9 cellular contexts compared by ENCODE assay signal in genomic region chr7:34277016-34277800, GRCh38.
DNase-seq lines count a peak whose midpoint lies in the region; ATAC-seq, FAIRE-seq and TF ChIP-seq lines count a peak whose summit lies in the region.
"Had no signal": no experiment of that assay in that cellular context is flagged by ENCODE, and none has a peak within 500 bp of the region (broad histone marks: within the 10 kb centered on the region; RNA-seq: fewer than 3 reads in every experiment).

No MANE protein-coding gene starts in this region.

- POLR2A ChIA-PET in activated naive CD8-positive, alpha-beta T cell treated with anti-CD3 and anti-CD28 coated beads, Interleukin-2, amount 10 ng/mL, durations not matched to agents 7 days and 5 days (lab: Charles Lee): no interaction called here
- POLR2A ChIA-PET in activated CD4-positive, alpha-beta memory T cell treated with anti-CD3 and anti-CD28 coated beads for 36 hours (lab: Charles Lee): no interaction called here

- TF ChIP-seq CTCF in D721Med (IDR thresholded peaks at IDR 0.05; ENCODE audit: insufficient read depth, missing control alignments): no peak

- H3K27me3 Mint-ChIP-seq in activated naive CD8-positive, alpha-beta T cell treated with anti-CD3 and anti-CD28 coated beads, Interleukin-2, amount 10 ng/mL, durations not matched to agents 7 days and 5 days: no peaks in the 10 kb centered on the region
- no peaks in the 10 kb centered on the region for H3K27me3 Mint-ChIP-seq in activated naive CD8-positive, alpha-beta T cell treated with anti-CD3 and anti-CD28 coated beads, Interleukin-2, amount 50 U/mL, for 24 hours
- no peaks in the 10 kb centered on the region for H3K27me3 Mint-ChIP-seq in T-helper 2 cell treated with Interferon-gamma antibody and Interleukin-4, amounts not matched to agents 5 μg/mL and 100 μg/mL, for 36 hours (ENCODE audit: low read depth)
- no peaks in the 10 kb centered on the region for H3K27me3 Mint-ChIP-seq in activated CD4-positive, alpha-beta memory T cell treated with anti-CD3 and anti-CD28 coated beads for 36 hours

- intact Hi-C loops in activated CD4-positive, alpha-beta memory T cell treated with anti-CD3 and anti-CD28 coated beads for 36 hours (cut with micrococcal nuclease): no loop called here

- ATAC-seq in activated naive CD8-positive, alpha-beta T cell treated with anti-CD3 and anti-CD28 coated beads, Interleukin-2, amount 10 ng/mL, durations not matched to agents 7 days and 5 days (ENCODE audit: low read depth): no peak
- no peak for ATAC-seq in activated naive CD8-positive, alpha-beta T cell treated with anti-CD3 and anti-CD28 coated beads, Interleukin-2, amount 50 U/mL, for 24 hours
- ATAC-seq in HG03432 (IDR thresholded peaks at IDR 0.05; ENCODE audit: unreplicated experiment) (peak; percentile 87), GM21367 (IDR thresholded peaks at IDR 0.05; ENCODE audit: unreplicated experiment) (no peak)

- CTCF ChIA-PET in activated CD4-positive, alpha-beta memory T cell treated with anti-CD3 and anti-CD28 coated beads for 36 hours (lab: Charles Lee): no interaction called here

- FAIRE-seq in D721Med (lab: Jason Lieb, UNC): no peak

- no peaks in the 10 kb centered on the region for H3K36me3 Mint-ChIP-seq in activated naive CD8-positive, alpha-beta T cell treated with anti-CD3 and anti-CD28 coated beads, Interleukin-2, amount 10 ng/mL, durations not matched to agents 7 days and 5 days
- H3K36me3 Mint-ChIP-seq in activated naive CD8-positive, alpha-beta T cell treated with anti-CD3 and anti-CD28 coated beads, Interleukin-2, amount 50 U/mL, for 24 hours (ENCODE audit: low read depth): no peaks in the 10 kb centered on the region
- no peaks in the 10 kb centered on the region for H3K36me3 Mint-ChIP-seq in T-helper 2 cell treated with Interferon-gamma antibody and Interleukin-4, amounts not matched to agents 5 μg/mL and 100 μg/mL, for 36 hours (ENCODE audit: low read depth)
- no peaks in the 10 kb centered on the region for H3K36me3 Mint-ChIP-seq in activated CD4-positive, alpha-beta memory T cell treated with anti-CD3 and anti-CD28 coated beads for 36 hours

- no peak overlapping the region for H3K4me3 Mint-ChIP-seq in activated naive CD8-positive, alpha-beta T cell treated with anti-CD3 and anti-CD28 coated beads, Interleukin-2, amount 10 ng/mL, durations not matched to agents 7 days and 5 days
- H3K4me3 Mint-ChIP-seq in activated naive CD8-positive, alpha-beta T cell treated with anti-CD3 and anti-CD28 coated beads, Interleukin-2, amount 50 U/mL, for 24 hours: no peak overlapping the region
- H3K4me3 Mint-ChIP-seq in T-helper 2 cell treated with Interferon-gamma antibody and Interleukin-4, amounts not matched to agents 5 μg/mL and 100 μg/mL, for 36 hours: no peak overlapping the region
- no peak overlapping the region for H3K4me3 Mint-ChIP-seq in activated CD4-positive, alpha-beta memory T cell treated with anti-CD3 and anti-CD28 coated beads for 36 hours

- H3K27ac Mint-ChIP-seq in activated naive CD8-positive, alpha-beta T cell treated with anti-CD3 and anti-CD28 coated beads, Interleukin-2, amount 10 ng/mL, durations not matched to agents 7 days and 5 days: peak overlapping the region; percentile 31
- no peak overlapping the region for H3K27ac Mint-ChIP-seq in activated naive CD8-positive, alpha-beta T cell treated with anti-CD3 and anti-CD28 coated beads, Interleukin-2, amount 50 U/mL, for 24 hours
- peak overlapping the region; percentile 66 for H3K27ac Mint-ChIP-seq in T-helper 2 cell treated with Interferon-gamma antibody and Interleukin-4, amounts not matched to agents 5 μg/mL and 100 μg/mL, for 36 hours
- no peak overlapping the region for H3K27ac Mint-ChIP-seq in activated CD4-positive, alpha-beta memory T cell treated with anti-CD3 and anti-CD28 coated beads for 36 hours

- no peaks in the 10 kb centered on the region for H3K9me3 Mint-ChIP-seq in activated naive CD8-positive, alpha-beta T cell treated with anti-CD3 and anti-CD28 coated beads, Interleukin-2, amount 10 ng/mL, durations not matched to agents 7 days and 5 days
- H3K9me3 Mint-ChIP-seq in activated naive CD8-positive, alpha-beta T cell treated with anti-CD3 and anti-CD28 coated beads, Interleukin-2, amount 50 U/mL, for 24 hours: no peaks in the 10 kb centered on the region
- H3K9me3 Mint-ChIP-seq in T-helper 2 cell treated with Interferon-gamma antibody and Interleukin-4, amounts not matched to agents 5 μg/mL and 100 μg/mL, for 36 hours: peaks cover 3% of the 10 kb centered on the region
- peaks cover 7% of the 10 kb centered on the region for H3K9me3 Mint-ChIP-seq in activated CD4-positive, alpha-beta memory T cell treated with anti-CD3 and anti-CD28 coated beads for 36 hours

- DNase-seq in activated naive CD8-positive, alpha-beta T cell treated with anti-CD3 and anti-CD28 coated beads, Interleukin-2, amount 10 ng/mL, durations not matched to agents 7 days and 5 days: no peak
- no peak for DNase-seq in activated naive CD8-positive, alpha-beta T cell treated with anti-CD3 and anti-CD28 coated beads, Interleukin-2, amount 50 U/mL, for 24 hours
- no peak for DNase-seq in T-helper 2 cell treated with Interferon-gamma antibody and Interleukin-4, amounts not matched to agents 5 μg/mL and 100 μg/mL, for 36 hours (ENCODE audit: low spot score)
- DNase-seq in activated CD4-positive, alpha-beta memory T cell treated with anti-CD3 and anti-CD28 coated beads for 36 hours: no peak
- DNase-seq in NCI-H510A (lab: John Stamatoyannopoulos, UW) (no peak), D721Med (ENCODE audit: insufficient read length, low spot score) (no peak)
- DNase-seq: activated naive CD4-positive, alpha-beta T cell treated with Interleukin-2 at 50 U/mL for 16 hours had no signal

- H3K4me1 Mint-ChIP-seq in activated naive CD8-positive, alpha-beta T cell treated with anti-CD3 and anti-CD28 coated beads, Interleukin-2, amount 10 ng/mL, durations not matched to agents 7 days and 5 days: peaks cover 7% of the 10 kb centered on the region
- no peaks in the 10 kb centered on the region for H3K4me1 Mint-ChIP-seq in activated naive CD8-positive, alpha-beta T cell treated with anti-CD3 and anti-CD28 coated beads, Interleukin-2, amount 50 U/mL, for 24 hours
- peaks cover 5% of the 10 kb centered on the region for H3K4me1 Mint-ChIP-seq in T-helper 2 cell treated with Interferon-gamma antibody and Interleukin-4, amounts not matched to agents 5 μg/mL and 100 μg/mL, for 36 hours (ENCODE audit: low read depth)
- H3K4me1 Mint-ChIP-seq in activated CD4-positive, alpha-beta memory T cell treated with anti-CD3 and anti-CD28 coated beads for 36 hours (ENCODE audit: low read depth): no peaks in the 10 kb centered on the region

Comparison
In these comparisons a context has a peak if more than half of its experiments do, and no peak if none do; other contexts are left out.
1. H3K27ac Mint-ChIP-seq: peak in activated naive CD8-positive, alpha-beta T cell treated with anti-CD3 and anti-CD28 coated beads, Interleukin-2, amount 10 ng/mL, durations not matched to agents 7 days and 5 days (single experiment) and T-helper 2 cell treated with Interferon-gamma antibody and Interleukin-4, amounts not matched to agents 5 μg/mL and 100 μg/mL, for 36 hours (single experiment); none in activated naive CD8-positive, alpha-beta T cell treated with anti-CD3 and anti-CD28 coated beads, Interleukin-2, amount 50 U/mL, for 24 hours (single experiment) and activated CD4-positive, alpha-beta memory T cell treated with anti-CD3 and anti-CD28 coated beads for 36 hours (single experiment).